2 cellular contexts compared by ENCODE assay signal in genomic region chr11:115042002-115042401, GRCh38.
TF ChIP-seq lines count a peak whose summit lies in the region.

No MANE protein-coding gene starts in this region.

TF ChIP-seq in SK-N-SH, 30 proteins besides CTCF, POLR2A, EP300 and RAD21 (continued from another document):
- TF ChIP-seq, protein P1, sequence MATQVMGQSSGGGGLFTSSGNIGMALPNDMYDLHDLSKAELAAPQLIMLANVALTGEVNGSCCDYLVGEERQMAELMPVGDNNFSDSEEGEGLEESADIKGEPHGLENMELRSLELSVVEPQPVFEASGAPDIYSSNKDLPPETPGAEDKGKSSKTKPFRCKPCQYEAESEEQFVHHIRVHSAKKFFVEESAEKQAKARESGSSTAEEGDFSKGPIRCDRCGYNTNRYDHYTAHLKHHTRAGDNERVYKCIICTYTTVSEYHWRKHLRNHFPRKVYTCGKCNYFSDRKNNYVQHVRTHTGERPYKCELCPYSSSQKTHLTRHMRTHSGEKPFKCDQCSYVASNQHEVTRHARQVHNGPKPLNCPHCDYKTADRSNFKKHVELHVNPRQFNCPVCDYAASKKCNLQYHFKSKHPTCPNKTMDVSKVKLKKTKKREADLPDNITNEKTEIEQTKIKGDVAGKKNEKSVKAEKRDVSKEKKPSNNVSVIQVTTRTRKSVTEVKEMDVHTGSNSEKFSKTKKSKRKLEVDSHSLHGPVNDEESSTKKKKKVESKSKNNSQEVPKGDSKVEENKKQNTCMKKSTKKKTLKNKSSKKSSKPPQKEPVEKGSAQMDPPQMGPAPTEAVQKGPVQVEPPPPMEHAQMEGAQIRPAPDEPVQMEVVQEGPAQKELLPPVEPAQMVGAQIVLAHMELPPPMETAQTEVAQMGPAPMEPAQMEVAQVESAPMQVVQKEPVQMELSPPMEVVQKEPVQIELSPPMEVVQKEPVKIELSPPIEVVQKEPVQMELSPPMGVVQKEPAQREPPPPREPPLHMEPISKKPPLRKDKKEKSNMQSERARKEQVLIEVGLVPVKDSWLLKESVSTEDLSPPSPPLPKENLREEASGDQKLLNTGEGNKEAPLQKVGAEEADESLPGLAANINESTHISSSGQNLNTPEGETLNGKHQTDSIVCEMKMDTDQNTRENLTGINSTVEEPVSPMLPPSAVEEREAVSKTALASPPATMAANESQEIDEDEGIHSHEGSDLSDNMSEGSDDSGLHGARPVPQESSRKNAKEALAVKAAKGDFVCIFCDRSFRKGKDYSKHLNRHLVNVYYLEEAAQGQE (IDR thresholded peaks at IDR 0.05; ENCODE audit: low read depth, low read length): no peak
- TF ChIP-seq TAF1 (IDR thresholded peaks at IDR 0.05; ENCODE audit: borderline replicate concordance, low read depth, low read length): no peak
- TF ChIP-seq NFIC (IDR thresholded peaks at IDR 0.05; ENCODE audit: borderline replicate concordance): no peak
- no peak for TF ChIP-seq JUND (IDR thresholded peaks at IDR 0.05)

TF ChIP-seq in SK-N-SH treated with all-trans-retinoic acid at 6 μM for 48 hours, 23 proteins besides CTCF, POLR2A, EP300 and RAD21 (continued from another document):
- no peak for TF ChIP-seq CSRNP3 (CRISPR knock-in tag; IDR thresholded peaks at IDR 0.05)
- TF ChIP-seq, protein P2, sequence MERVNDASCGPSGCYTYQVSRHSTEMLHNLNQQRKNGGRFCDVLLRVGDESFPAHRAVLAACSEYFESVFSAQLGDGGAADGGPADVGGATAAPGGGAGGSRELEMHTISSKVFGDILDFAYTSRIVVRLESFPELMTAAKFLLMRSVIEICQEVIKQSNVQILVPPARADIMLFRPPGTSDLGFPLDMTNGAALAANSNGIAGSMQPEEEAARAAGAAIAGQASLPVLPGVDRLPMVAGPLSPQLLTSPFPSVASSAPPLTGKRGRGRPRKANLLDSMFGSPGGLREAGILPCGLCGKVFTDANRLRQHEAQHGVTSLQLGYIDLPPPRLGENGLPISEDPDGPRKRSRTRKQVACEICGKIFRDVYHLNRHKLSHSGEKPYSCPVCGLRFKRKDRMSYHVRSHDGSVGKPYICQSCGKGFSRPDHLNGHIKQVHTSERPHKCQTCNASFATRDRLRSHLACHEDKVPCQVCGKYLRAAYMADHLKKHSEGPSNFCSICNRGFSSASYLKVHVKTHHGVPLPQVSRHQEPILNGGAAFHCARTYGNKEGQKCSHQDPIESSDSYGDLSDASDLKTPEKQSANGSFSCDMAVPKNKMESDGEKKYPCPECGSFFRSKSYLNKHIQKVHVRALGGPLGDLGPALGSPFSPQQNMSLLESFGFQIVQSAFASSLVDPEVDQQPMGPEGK (CRISPR knock-in tag; IDR thresholded peaks at IDR 0.05; ENCODE audit: borderline replicate concordance): no peak
- TF ChIP-seq ZNF565 (CRISPR knock-in tag; conservative IDR thresholded peaks at IDR 0.05; ENCODE audit: low read depth): no peak
- TF ChIP-seq ZFP3 (CRISPR knock-in tag; IDR thresholded peaks at IDR 0.05): no peak
- TF ChIP-seq, protein P3, sequence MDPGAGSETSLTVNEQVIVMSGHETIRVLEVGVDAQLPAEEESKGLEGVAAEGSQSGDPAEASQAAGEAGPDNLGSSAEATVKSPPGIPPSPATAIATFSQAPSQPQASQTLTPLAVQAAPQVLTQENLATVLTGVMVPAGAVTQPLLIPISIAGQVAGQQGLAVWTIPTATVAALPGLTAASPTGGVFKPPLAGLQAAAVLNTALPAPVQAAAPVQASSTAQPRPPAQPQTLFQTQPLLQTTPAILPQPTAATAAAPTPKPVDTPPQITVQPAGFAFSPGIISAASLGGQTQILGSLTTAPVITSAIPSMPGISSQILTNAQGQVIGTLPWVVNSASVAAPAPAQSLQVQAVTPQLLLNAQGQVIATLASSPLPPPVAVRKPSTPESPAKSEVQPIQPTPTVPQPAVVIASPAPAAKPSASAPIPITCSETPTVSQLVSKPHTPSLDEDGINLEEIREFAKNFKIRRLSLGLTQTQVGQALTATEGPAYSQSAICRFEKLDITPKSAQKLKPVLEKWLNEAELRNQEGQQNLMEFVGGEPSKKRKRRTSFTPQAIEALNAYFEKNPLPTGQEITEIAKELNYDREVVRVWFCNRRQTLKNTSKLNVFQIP (CRISPR knock-in tag; IDR thresholded peaks at IDR 0.05; ENCODE audit: borderline replicate concordance, low read depth): no peak
- TF ChIP-seq PPARA (CRISPR knock-in tag; IDR thresholded peaks at IDR 0.05; ENCODE audit: borderline replicate concordance): no peak
